ENCODE assay signal across 38 cellular contexts in the genomic region with DNA sequence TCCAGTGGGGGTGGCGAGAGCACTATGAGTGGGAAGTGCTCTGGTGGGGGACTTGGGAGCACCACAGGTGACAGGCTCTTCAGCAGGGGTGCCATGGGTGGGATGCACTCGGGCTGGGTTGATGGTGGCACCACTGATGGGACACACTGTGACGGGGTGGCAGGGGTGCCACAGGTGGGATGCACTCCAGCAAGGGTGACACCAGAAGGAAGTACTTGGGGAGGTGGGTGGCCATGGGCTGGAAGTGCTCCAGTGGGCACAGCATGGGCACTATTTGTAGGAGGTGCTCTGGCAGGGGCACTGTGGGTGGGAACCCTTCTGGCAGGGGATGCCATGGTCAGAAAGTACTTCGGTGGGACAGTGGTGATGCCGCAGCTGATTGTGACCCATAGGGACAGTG.
"Had no signal": no experiment of that assay in that cellular context is flagged by ENCODE, and none has a peak within 500 bp of the region (broad histone marks: within the 10 kb centered on the region; RNA-seq: fewer than 3 reads in every experiment).

No MANE protein-coding gene starts in this region.

- H3K27me3 ChIP-seq: adrenal gland, ascending aorta, cardiac muscle cell had no signal

- H3K36me3 Mint-ChIP-seq: activated CD4-positive, alpha-beta memory T cell treated with anti-CD3 and anti-CD28 coated beads for 36 hours; activated naive CD4-positive, alpha-beta T cell treated with anti-CD3 and anti-CD28 coated beads, Interleukin-2, amount 50 U/mL, for 72 hours; activated naive CD8-positive, alpha-beta T cell treated with anti-CD3 and anti-CD28 coated beads for 36 hours; brain had no signal

- ATAC-seq: activated CD8-positive, alpha-beta T cell treated with anti-CD3 and anti-CD28 coated beads for 36 hours; activated naive CD4-positive, alpha-beta T cell treated with anti-CD3 and anti-CD28 coated beads, Interleukin-2, amount 50 U/mL, for 72 hours; activated T-cell treated with anti-CD3 and anti-CD28 coated beads, Interleukin-2, amount 50 U/mL, for 4 hours; activated T-cell treated with anti-CD3 and anti-CD28 coated beads, Interleukin-2, amount 50 U/mL, for 72 hours; activated T-helper 17 cell treated with anti-CD3 and anti-CD28 coated beads, Interleukin-2, amount 50 U/mL, for 72 hours had no signal

- H3K4me1 Mint-ChIP-seq: activated B cell treated with CpG ODN at 0.5 μM for 24 hours; activated CD4-positive, alpha-beta T cell treated with anti-CD3 and anti-CD28 coated beads, Interleukin-2, amount 10 ng/mL, durations not matched to agents 24 days and 14 days; activated naive CD8-positive, alpha-beta T cell treated with anti-CD3 and anti-CD28 coated beads for 36 hours; activated T-helper 17 cell treated with anti-CD3 and anti-CD28 coated beads, Interleukin-2, amount 50 U/mL, for 72 hours; brain; central memory CD8-positive, alpha-beta T cell had no signal

- FAIRE-seq: bronchial epithelial cell, TTC549 had no signal

- H3K4me1 ChIP-seq: adrenal gland, ascending aorta had no signal

- H3K9me3 ChIP-seq: adrenal gland, ascending aorta had no signal

- DNase-seq: activated B cell treated with CpG ODN at 0.5 μM for 24 hours; activated CD4-positive, alpha-beta memory T cell treated with anti-CD3 and anti-CD28 coated beads for 36 hours; activated CD4-positive, alpha-beta T cell treated with anti-CD3 and anti-CD28 coated beads for 4 hours; activated CD4-positive, alpha-beta T cell treated with anti-CD3 and anti-CD28 coated beads, Interleukin-2, amount 10 ng/mL, durations not matched to agents 24 days and 14 days; activated CD4-positive, alpha-beta T cell treated with anti-CD3 and anti-CD28 coated beads, Interleukin-2, amount 50 U/mL, for 1 hour; activated CD4-positive, alpha-beta T cell treated with anti-CD3 and anti-CD28 coated beads, Interleukin-2, amount 50 U/mL, for 4 hours; activated CD4-positive, CD25-positive, alpha-beta regulatory T cell treated with anti-CD3 and anti-CD28 coated beads, Interleukin-2, amount 50 U/mL, for 72 hours; activated CD8-positive, alpha-beta memory T cell treated with anti-CD3 and anti-CD28 coated beads, Interleukin-2, amount 50 U/mL, for 4 hours; activated CD8-positive, alpha-beta T cell treated with anti-CD3 and anti-CD28 coated beads for 36 hours; activated effector memory CD4-positive, alpha-beta T cell treated with anti-CD3 and anti-CD28 coated beads, Interleukin-2, amount 50 U/mL, for 16 hours; activated gamma-delta T cell treated with Interleukin-2 at 50 U/mL for 16 hours; activated naive CD4-positive, alpha-beta T cell; activated naive CD4-positive, alpha-beta T cell treated with anti-CD3 and anti-CD28 coated beads for 36 hours; activated naive CD4-positive, alpha-beta T cell treated with anti-CD3 and anti-CD28 coated beads, Interleukin-2, amount 50 U/mL, for 16 hours; activated naive CD8-positive, alpha-beta T cell treated with anti-CD3 and anti-CD28 coated beads for 36 hours; activated T-cell treated with anti-CD3 and anti-CD28 coated beads for 4 hours; activated T-cell treated with anti-CD3 and anti-CD28 coated beads, Interleukin-2, amount 50 U/mL, for 1 hour; activated T-cell treated with anti-CD3 and anti-CD28 coated beads, Interleukin-2, amount 50 U/mL, for 4 hours; activated T-cell treated with anti-CD3 and anti-CD28 coated beads, Interleukin-2, amount 50 U/mL, for 72 hours; adrenal gland; amniotic stem cell; caudate nucleus; cerebellar nuclear complex; T-helper 1 cell; T-helper 2 cell; T-helper 9 cell had no signal

- H3K9me3 Mint-ChIP-seq: activated T-helper 17 cell treated with anti-CD3 and anti-CD28 coated beads, Interleukin-2, amount 50 U/mL, for 72 hours; T-helper 1 cell treated with Interleukin-12 subunit alpha and Interleukin-12 subunit beta and Interleukin-4 antibody, amounts not matched to agents 30 μg/mL and 1 μg/mL, for 36 hours had no signal

- H3K27ac ChIP-seq: adrenal gland, ascending aorta, cardiac muscle cell, VCaP had no signal

- H3K4me3 ChIP-seq: adrenal gland, ascending aorta, cardiac muscle cell had no signal

- H3K36me3 ChIP-seq: adrenal gland, ascending aorta, cardiac muscle cell had no signal

- H3K4me3 Mint-ChIP-seq: activated B cell treated with CpG ODN at 0.5 μM for 24 hours; activated CD4-positive, alpha-beta memory T cell treated with anti-CD3 and anti-CD28 coated beads for 36 hours; activated CD4-positive, alpha-beta T cell treated with anti-CD3 and anti-CD28 coated beads, Interleukin-2, amount 10 ng/mL, durations not matched to agents 24 days and 14 days; activated CD8-positive, alpha-beta T cell treated with anti-CD3 and anti-CD28 coated beads for 36 hours; activated naive CD4-positive, alpha-beta T cell treated with anti-CD3 and anti-CD28 coated beads for 36 hours; activated naive CD8-positive, alpha-beta T cell treated with anti-CD3 and anti-CD28 coated beads for 36 hours; activated T-cell treated with anti-CD3 and anti-CD28 coated beads, Interleukin-2, amount 50 U/mL, for 4 hours; activated T-cell treated with anti-CD3 and anti-CD28 coated beads, Interleukin-2, amount 50 U/mL, for 72 hours; activated T-helper 1 cell treated with anti-CD3 and anti-CD28 coated beads, Interleukin-12 subunit alpha, Interleukin-12 subunit beta, Interleukin-2, Interleukin-4 antibody, amounts not matched to agents 30 ng/mL and 10 ng/mL and 1 ng/mL, durations not matched to agents 14 hours and 24 hours and 36 hours; activated T-helper 17 cell treated with anti-CD3 and anti-CD28 coated beads, Interleukin-2, amount 50 U/mL, for 72 hours; brain; central memory CD8-positive, alpha-beta T cell; T-helper 1 cell treated with Interleukin-12 subunit alpha and Interleukin-12 subunit beta and Interleukin-4 antibody, amounts not matched to agents 30 μg/mL and 1 μg/mL, for 36 hours; T-helper 2 cell treated with Interferon-gamma antibody and Interleukin-4, amounts not matched to agents 5 μg/mL and 100 μg/mL, for 36 hours had no signal

- H3K27me3 Mint-ChIP-seq: activated B cell treated with CpG ODN at 0.5 μM for 24 hours; activated CD4-positive, alpha-beta memory T cell treated with anti-CD3 and anti-CD28 coated beads for 36 hours; activated CD4-positive, alpha-beta T cell treated with anti-CD3 and anti-CD28 coated beads, Interleukin-2, amount 10 ng/mL, durations not matched to agents 24 days and 14 days; activated CD8-positive, alpha-beta T cell treated with anti-CD3 and anti-CD28 coated beads for 36 hours; activated naive CD8-positive, alpha-beta T cell treated with anti-CD3 and anti-CD28 coated beads for 36 hours; activated T-helper 17 cell treated with anti-CD3 and anti-CD28 coated beads, Interleukin-2, amount 50 U/mL, for 72 hours; brain; central memory CD8-positive, alpha-beta T cell had no signal

- H3K27ac Mint-ChIP-seq: activated B cell treated with CpG ODN at 0.5 μM for 24 hours; activated CD4-positive, alpha-beta memory T cell treated with anti-CD3 and anti-CD28 coated beads for 36 hours; activated CD4-positive, alpha-beta T cell treated with anti-CD3 and anti-CD28 coated beads, Interleukin-2, amount 10 ng/mL, durations not matched to agents 24 days and 14 days; activated CD8-positive, alpha-beta T cell treated with anti-CD3 and anti-CD28 coated beads for 36 hours; activated naive CD4-positive, alpha-beta T cell treated with anti-CD3 and anti-CD28 coated beads for 36 hours; activated naive CD4-positive, alpha-beta T cell treated with anti-CD3 and anti-CD28 coated beads, Interleukin-2, amount 50 U/mL, for 72 hours; activated naive CD8-positive, alpha-beta T cell treated with anti-CD3 and anti-CD28 coated beads for 36 hours; activated T-cell treated with anti-CD3 and anti-CD28 coated beads, Interleukin-2, amount 50 U/mL, for 72 hours; activated T-helper 1 cell treated with anti-CD3 and anti-CD28 coated beads, Interleukin-12 subunit alpha, Interleukin-12 subunit beta, Interleukin-2, Interleukin-4 antibody, amounts not matched to agents 30 ng/mL and 10 ng/mL and 1 ng/mL, durations not matched to agents 14 hours and 24 hours and 36 hours; activated T-helper 17 cell treated with anti-CD3 and anti-CD28 coated beads, Interleukin-2, amount 50 U/mL, for 72 hours; brain; T-helper 1 cell treated with Interleukin-12 subunit alpha and Interleukin-12 subunit beta and Interleukin-4 antibody, amounts not matched to agents 30 μg/mL and 1 μg/mL, for 36 hours; T-helper 2 cell treated with Interferon-gamma antibody and Interleukin-4, amounts not matched to agents 5 μg/mL and 100 μg/mL, for 36 hours had no signal
